In genomic region chr6:40753939-40754448, GRCh38 we compare ENCODE assay signal across 24 cellular contexts.
DNase-seq lines count a peak whose midpoint lies in the region; ATAC-seq, FAIRE-seq and TF ChIP-seq lines count a peak whose summit lies in the region.
"Had no signal": no experiment of that assay in that cellular context is flagged by ENCODE, and none has a peak within 500 bp of the region (broad histone marks: within the 10 kb centered on the region; RNA-seq: fewer than 3 reads in every experiment).

No MANE protein-coding gene starts in this region.

- H3K4me3 Mint-ChIP-seq in brain: no peak overlapping the region
- H3K4me3 Mint-ChIP-seq: B cell; CD8-positive, alpha-beta T cell; HFFc6 had no signal

- no peak for TF ChIP-seq RAD21 in A549 (conservative IDR thresholded peaks at IDR 0.05 in 1 of 2, IDR thresholded peaks at IDR 0.05 in 1 of 2)

- H3K4me3 ChIP-seq in A549 (no peak overlapping the region), HUES48 (ENCODE audit: low read depth, low read length) (0 out of 2 replicates have a peak overlapping the region, but pooled peaks have one; percentile 38), iPS-15b (ENCODE audit: low read depth, low read length) (peak overlapping the region; percentile 47), right atrium auricular region (no peak overlapping the region)
- H3K4me3 ChIP-seq: BLaER1 treated with 17β-estradiol and CSF1 and Interleukin-3, amounts not matched to agents 10 nM and 100 nM; GM12878 had no signal

- no peaks in the 10 kb centered on the region for H3K36me3 ChIP-seq in HUES48 (ENCODE audit: control insufficient read depth, insufficient read depth, low read length)
- no peaks in the 10 kb centered on the region for H3K36me3 ChIP-seq in iPS-15b (ENCODE audit: control insufficient read depth, insufficient read depth, low read length)
- H3K36me3 ChIP-seq in right atrium auricular region: no peaks in the 10 kb centered on the region
- H3K36me3 ChIP-seq: BLaER1 treated with 17β-estradiol and CSF1 and Interleukin-3, amounts not matched to agents 10 nM and 100 nM had no signal

- no peak overlapping the region for H3K27ac ChIP-seq in A549
- H3K27ac ChIP-seq in HUES48 (ENCODE audit: low read depth, low read length): no peak overlapping the region
- no peak overlapping the region for H3K27ac ChIP-seq in right atrium auricular region
- H3K27ac ChIP-seq: BLaER1 treated with 17β-estradiol and CSF1 and Interleukin-3, amounts not matched to agents 10 nM and 100 nM; HL-60; KMS-11 had no signal

- H3K9ac ChIP-seq in HUES48 (ENCODE audit: low read depth, low read length) (no peak overlapping the region), iPS-15b (ENCODE audit: low read depth, low read length) (no peak overlapping the region)
- H3K9ac ChIP-seq: BLaER1 treated with 17β-estradiol and CSF1 and Interleukin-3, amounts not matched to agents 10 nM and 100 nM; KMS-11 had no signal

- peak overlapping the region in 3 of 5 experiments; percentile 12 to 42 (median 34) for H3K27ac Mint-ChIP-seq in brain
- H3K27ac Mint-ChIP-seq: B cell; CD8-positive, alpha-beta T cell; HFFc6 had no signal

- H3K9me3 Mint-ChIP-seq in brain: no peaks in the 10 kb centered on the region
- H3K9me3 Mint-ChIP-seq: CD8-positive, alpha-beta T cell; HFFc6 had no signal

- no peak overlapping the region for H3K4me2 ChIP-seq in A549
- H3K4me2 ChIP-seq: KMS-11 had no signal

- H3K27me3 ChIP-seq in HUES48 (ENCODE audit: control insufficient read depth, insufficient read depth, low read length): peaks cover 39% of the 10 kb centered on the region
- H3K27me3 ChIP-seq in iPS-15b (ENCODE audit: control insufficient read depth, insufficient read depth, low read length): peaks cover 51% of the 10 kb centered on the region
- no peaks in the 10 kb centered on the region for H3K27me3 ChIP-seq in right atrium auricular region
- H3K27me3 ChIP-seq: BLaER1 treated with 17β-estradiol and CSF1 and Interleukin-3, amounts not matched to agents 10 nM and 100 nM had no signal

- CTCF ChIA-PET in A549 (lab: Yijun Ruan, JAX): no interaction called here

- H3K27me3 Mint-ChIP-seq in brain: peaks cover 9% of the 10 kb centered on the region

- H3K36me3 Mint-ChIP-seq in brain: no peaks in the 10 kb centered on the region
- H3K36me3 Mint-ChIP-seq: CD8-positive, alpha-beta T cell had no signal

- H3K4me1 ChIP-seq in A549 (no peaks in the 10 kb centered on the region), HUES48 (ENCODE audit: control insufficient read depth, insufficient read depth, low read length) (peaks cover 16% of the 10 kb centered on the region), iPS-15b (ENCODE audit: control insufficient read depth, insufficient read depth, low read length) (peaks cover 4% of the 10 kb centered on the region), right atrium auricular region (no peaks in the 10 kb centered on the region)

- DNase-seq in A549 (ENCODE audit: low read depth in 1 of 2, low spot score in 1 of 2): no peak
- no peak for DNase-seq in frontal cortex (ENCODE audit: low spot score in 2 of 2)
- no peak for DNase-seq in right atrium auricular region (ENCODE audit: low spot score)
- DNase-seq: 8988T; Calu3; CD8-positive, alpha-beta T cell; DMS 273 treated with DMSO at 0.1 percent for 48 hours; DMS53; DND-41; EL; HCEC 1CT; HFFc6 had no signal

- TF ChIP-seq CTCF in A549 (IDR thresholded peaks at IDR 0.05) (no peak), brain (conservative IDR thresholded peaks at IDR 0.05) (no peak), right atrium auricular region (IDR thresholded peaks at IDR 0.05) (no peak)

- peaks cover 24% of the 10 kb centered on the region for H3K4me1 Mint-ChIP-seq in brain

- no peak for TF ChIP-seq POLR2A in A549 (IDR thresholded peaks at IDR 0.05; ENCODE audit: low read length)

- no peaks in the 10 kb centered on the region for H3K9me3 ChIP-seq in A549
- H3K9me3 ChIP-seq in HUES48 (ENCODE audit: control insufficient read depth, insufficient read depth, low read length): no peaks in the 10 kb centered on the region
- no peaks in the 10 kb centered on the region for H3K9me3 ChIP-seq in iPS-15b (ENCODE audit: control insufficient read depth, insufficient read depth, low read length)
- no peaks in the 10 kb centered on the region for H3K9me3 ChIP-seq in right atrium auricular region
- H3K9me3 ChIP-seq: BLaER1 treated with 17β-estradiol and CSF1 and Interleukin-3, amounts not matched to agents 10 nM and 100 nM had no signal

- FAIRE-seq in A549 (lab: Jason Lieb, UNC) (no peak), frontal cortex (lab: Jason Lieb, UNC) (no peak)
- FAIRE-seq: GM12878, GM19239, H54 had no signal

- TF ChIP-seq EP300 in A549 (IDR thresholded peaks at IDR 0.05): no peak

- 7% methylated on average over 2 of the region's 2 CpGs for WGBS in A549 (ENCODE audit: missing lambda C conversion rate)

- ATAC-seq in A549: no peak
- ATAC-seq in HG02623 (IDR thresholded peaks at IDR 0.05; ENCODE audit: unreplicated experiment): no peak
- ATAC-seq in GM19023 (IDR thresholded peaks at IDR 0.05; ENCODE audit: unreplicated experiment): no peak
- ATAC-seq: CD8-positive, alpha-beta T cell; GM12878 had no signal

- POLR2A ChIA-PET in A549 (lab: Yijun Ruan, JAX): no interaction called here

TF ChIP-seq in A549, 52 proteins besides CTCF, POLR2A, EP300 and RAD21:
- TF ChIP-seq HDAC2 (IDR thresholded peaks at IDR 0.05) (no peak), MAFK (IDR thresholded peaks at IDR 0.05; ENCODE audit: partially characterized antibody) (peak; percentile 44)

Comparison
In these comparisons a context has a peak if more than half of its experiments do, and no peak if none do; other contexts are left out.
1. H3K4me3 ChIP-seq: peak in HUES48 (single experiment) and iPS-15b (single experiment); none in A549 (single experiment) and right atrium auricular region (0 of 2).